8 cellular contexts compared by ENCODE assay signal in genomic region chr1:57424231-57425027, GRCh38.
DNase-seq lines count a peak whose midpoint lies in the region; ATAC-seq and TF ChIP-seq lines count a peak whose summit lies in the region.

No MANE protein-coding gene starts in this region.

- DNase-seq in NCI-H510A (lab: John Stamatoyannopoulos, UW) (peak; percentile 57), epithelial cell of esophagus (ENCODE audit: low read depth) (peak; percentile 40), AML-193 (lab: John Stamatoyannopoulos, UW) (no peak)
- no peak for DNase-seq in activated CD4-positive, CD25-positive, alpha-beta regulatory T cell (lab: John Stamatoyannopoulos, UW)

- H3K27me3 ChIP-seq in muscle layer of duodenum (ENCODE audit: low read depth, low read length) = peaks cover 16% of the 10 kb centered on the region

- TF ChIP-seq CTCF in GM12873 (IDR thresholded peaks at IDR 0.05; ENCODE audit: insufficient read depth, low read depth, low read length, missing control alignments) (peak; percentile 25), epithelial cell of esophagus (IDR thresholded peaks at IDR 0.05; ENCODE audit: insufficient read depth, low read depth, low read length, missing control alignments) (peak; percentile 59)

- no peak overlapping the region for H3K27ac ChIP-seq in muscle layer of duodenum (ENCODE audit: low read length)

- peaks cover 0 to 16% of the 10 kb centered on the region in 2 donors for H3K4me1 ChIP-seq in muscle layer of duodenum (ENCODE audit: control insufficient read depth in 1 of 2, insufficient read depth in 2 of 2, low read length in 2 of 2)

- H3K4me3 ChIP-seq in epithelial cell of esophagus (ENCODE audit: low read length) = peak overlapping the region; percentile 21
- H3K4me3 ChIP-seq in muscle layer of duodenum (ENCODE audit: low read depth in 1 of 2, low read length in 2 of 2) = peak overlapping the region; percentile 39 to 71

- ATAC-seq in GM21786 (IDR thresholded peaks at IDR 0.05; ENCODE audit: unreplicated experiment) (no peak), HG03432 (IDR thresholded peaks at IDR 0.05; ENCODE audit: unreplicated experiment) (no peak)

- H3K9me3 ChIP-seq in muscle layer of duodenum (ENCODE audit: control insufficient read depth in 1 of 2, low read length in 2 of 2) = no peaks in the 10 kb centered on the region

- no peaks in the 10 kb centered on the region for H3K36me3 ChIP-seq in muscle layer of duodenum (ENCODE audit: control insufficient read depth in 1 of 2, insufficient read depth in 2 of 2, low read length in 2 of 2)

Comparison
In these comparisons a context has a peak if more than half of its experiments do, and no peak if none do; other contexts are left out.
1. DNase-seq: peak in NCI-H510A (single experiment) and epithelial cell of esophagus (single experiment); none in AML-193 (0 of 2) and activated CD4-positive, CD25-positive, alpha-beta regulatory T cell (0 of 4).